8 cellular contexts compared by ENCODE assay signal in the genomic region with DNA sequence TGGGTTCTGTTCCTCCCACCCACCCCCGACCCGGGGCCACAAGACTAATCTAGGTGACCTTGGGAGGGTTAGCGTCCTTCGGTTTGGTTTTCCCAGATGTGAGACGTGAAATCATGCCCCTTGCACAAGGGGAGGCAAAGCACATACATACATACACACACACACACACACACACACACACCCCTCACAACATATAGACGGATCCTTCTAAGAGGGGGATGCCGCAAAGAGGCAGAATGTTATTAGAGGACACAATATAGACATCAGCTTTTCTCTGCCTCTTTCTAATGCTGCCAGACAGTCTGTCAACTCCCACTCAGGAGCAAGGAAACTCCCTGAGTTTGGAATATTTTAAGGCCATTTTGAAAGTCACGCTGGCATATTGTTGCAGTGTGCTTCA. TPM values are rescaled to one million over a fixed set of nuclear protein-coding genes. Genes with fewer than 3 reads are reported as not detected.
DNase-seq lines count a peak whose midpoint lies in the region; ATAC-seq and TF ChIP-seq lines count a peak whose summit lies in the region.

No MANE protein-coding gene starts in this region.

- no peaks in the 10 kb centered on the region for H3K9me3 Mint-ChIP-seq in naive B cell

- peaks cover 42 to 52% (median 48%) of the 10 kb centered on the region in 3 donors for H3K27me3 Mint-ChIP-seq in naive B cell

- H3K27ac Mint-ChIP-seq in naive B cell = no peak overlapping the region

- peak overlapping the region; percentile 84 for H3K4me3 ChIP-seq in BE2C (ENCODE audit: low read depth, low read length)
- peak overlapping the region; percentile 88; the same call in 1 of the 2 replicates for H3K4me3 ChIP-seq in MM.1S (ENCODE audit: low read length)

- H3K4me1 ChIP-seq in BE2C (no peaks in the 10 kb centered on the region), MM.1S (ENCODE audit: low read length) (peaks cover 8% of the 10 kb centered on the region)

- TF ChIP-seq CTCF in BE2C (IDR thresholded peaks at IDR 0.05; ENCODE audit: low read depth, low read length) (no peak), MM.1S (IDR thresholded peaks at IDR 0.05; ENCODE audit: low read length) (no peak)

- no peaks in the 10 kb centered on the region for H3K9me3 ChIP-seq in BE2C
- no peaks in the 10 kb centered on the region for H3K9me3 ChIP-seq in MM.1S (replicated peaks; ENCODE audit: insufficient read depth, low read length)

- no peaks in the 10 kb centered on the region for H3K9me2 ChIP-seq in MM.1S (replicated peaks; ENCODE audit: insufficient read depth, low read length)

- H3K79me2 ChIP-seq in MM.1S (ENCODE audit: low read length) = peaks cover 12% of the 10 kb centered on the region

- H4K20me1 ChIP-seq in MM.1S (ENCODE audit: insufficient read depth, low read length) = no peaks in the 10 kb centered on the region

- H2AFZ ChIP-seq in MM.1S (ENCODE audit: low read length) = no peak overlapping the region

- H3K4me1 Mint-ChIP-seq in naive B cell = peaks cover 3 to 21% (median 6%) of the 10 kb centered on the region in 3 donors

- peak overlapping the region; percentile 63; the same call in 1 of the 2 replicates for H3K4me2 ChIP-seq in MM.1S (ENCODE audit: low read depth, low read length)

- peak overlapping the region; percentile 77 to 92 (median 83) for H3K4me3 Mint-ChIP-seq in naive B cell

- ATAC-seq in naive B cell (ENCODE audit: low read depth in 2 of 2) = no peak
- no peak for ATAC-seq in GM18858 (IDR thresholded peaks at IDR 0.05; ENCODE audit: unreplicated experiment)

- peak; percentile 25 for DNase-seq in BE2C
- no peak for DNase-seq in MM.1S
- DNase-seq in dermis blood vessel endothelial cell = peak; percentile 21
- no peak for DNase-seq in naive B cell
- no peak for DNase-seq in putamen (ENCODE audit: low spot score)
- DNase-seq in amniotic stem cell (lab: John Stamatoyannopoulos, UW) = no peak
- DNase-seq in stimulated activated naive CD4-positive, alpha-beta T cell treated with Interleukin-2 at 50 U/mL for 16 hours (lab: John Stamatoyannopoulos, UW) = no peak

- H3K36me3 ChIP-seq in BE2C = 0 out of 2 replicates have a peak, but pooled peaks cover 3% of the 10 kb centered on the region
- no peaks in the 10 kb centered on the region for H3K36me3 ChIP-seq in MM.1S (replicated peaks; ENCODE audit: insufficient read depth, low read length)

- no peak overlapping the region for H3K9ac ChIP-seq in MM.1S (ENCODE audit: low read length)

- H3K36me3 Mint-ChIP-seq in naive B cell = no peaks in the 10 kb centered on the region

- H3K27me3 ChIP-seq in BE2C = no peaks in the 10 kb centered on the region
- no peaks in the 10 kb centered on the region for H3K27me3 ChIP-seq in MM.1S (replicated peaks; ENCODE audit: insufficient read depth, low read length)

- no peak overlapping the region for H3K27ac ChIP-seq in MM.1S (ENCODE audit: low read length)

- peaks cover 17% of the 10 kb centered on the region for H3F3A ChIP-seq in MM.1S (ENCODE audit: insufficient read depth, low read length)

RNA-seq across cellular contexts. Expression of gene RBMS1, which starts 0.6 kb away (rescaled TPM):
- polyA plus RNA-seq in BE2C (2012; ENCODE audit: insufficient read depth, insufficient read length, low read depth) = 23.4 TPM
- 64.3 and 82.8 TPM in 2 replicates for total RNA-seq in dermis blood vessel endothelial cell
- 10 to 100 TPM; 40.1 to 89.0 (median 49.9) TPM for polyA plus RNA-seq in naive B cell (ENCODE audit: low read depth in 6 of 6)

Comparison
In these comparisons a context has a peak if more than half of its experiments do, and no peak if none do; other contexts are left out.
1. DNase-seq: peak in BE2C (single experiment) and dermis blood vessel endothelial cell (single experiment); none in MM.1S (single experiment), naive B cell (single experiment), putamen (single experiment), amniotic stem cell (single experiment) and stimulated activated naive CD4-positive, alpha-beta T cell treated with Interleukin-2 at 50 U/mL for 16 hours (single experiment).